31 cellular contexts compared by ENCODE assay signal in the genomic region with DNA sequence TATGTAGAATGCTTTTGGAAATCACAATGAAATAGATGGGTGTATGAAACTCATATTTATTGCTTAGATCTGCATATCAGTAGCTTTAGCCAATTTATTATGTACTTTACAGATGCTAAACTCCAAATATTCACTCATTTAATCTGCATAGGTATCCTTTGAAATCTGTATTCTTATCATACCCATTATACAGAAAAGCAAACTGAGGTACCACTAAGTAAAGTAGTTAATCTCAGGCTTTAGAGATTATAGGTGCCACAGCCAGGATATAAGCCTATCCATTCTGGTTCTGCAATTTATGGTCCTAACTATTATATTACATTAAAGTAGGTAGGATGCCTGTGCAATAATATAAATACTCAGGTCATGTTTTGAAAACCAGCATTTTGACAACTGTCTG.
DNase-seq lines count a peak whose midpoint lies in the region; ATAC-seq, FAIRE-seq and TF ChIP-seq lines count a peak whose summit lies in the region.
"Had no signal": no experiment of that assay in that cellular context is flagged by ENCODE, and none has a peak within 500 bp of the region (broad histone marks: within the 10 kb centered on the region; RNA-seq: fewer than 3 reads in every experiment).

No MANE protein-coding gene starts in this region.

- no peaks in the 10 kb centered on the region for H4K20me1 ChIP-seq in K562 (replicated peaks; ENCODE audit: control insufficient read depth, insufficient read depth, low read length)
- H4K20me1 ChIP-seq in H1 (replicated peaks in 1 of 2; ENCODE audit: control insufficient read depth in 1 of 2, insufficient read depth in 2 of 2, low read length in 2 of 2): no peaks in the 10 kb centered on the region
- H4K20me1 ChIP-seq: BLaER1; BLaER1 treated with 17β-estradiol and CSF1 and Interleukin-3, amounts not matched to agents 10 nM and 100 nM had no signal

- H3K9me3 Mint-ChIP-seq in T-cell: peaks cover 6 to 16% (median 16%) of the 10 kb centered on the region in 3 donors
- H3K9me3 Mint-ChIP-seq: CD14-positive monocyte; CD4-positive, alpha-beta T cell had no signal

- H3K9me3 ChIP-seq in K562 (replicated peaks; ENCODE audit: control insufficient read depth, insufficient read depth, low read depth, low read length) (no peaks in the 10 kb centered on the region), H1 (ENCODE audit: insufficient read depth in 2 of 2, low read depth in 1 of 2, low read length in 1 of 2) (no peaks in the 10 kb centered on the region)
- H3K9me3 ChIP-seq: A549; BE2C; BLaER1; BLaER1 treated with 17β-estradiol and CSF1 and Interleukin-3, amounts not matched to agents 10 nM and 100 nM; Caco-2 had no signal

- 0 out of 3 replicates have a peak, but pooled peaks cover 2% of the 10 kb centered on the region for H3K36me3 ChIP-seq in K562 (ENCODE audit: control insufficient read depth, insufficient read depth, low read length)
- H3K36me3 ChIP-seq in H1 (ENCODE audit: control insufficient read depth in 2 of 4, insufficient read depth in 4 of 4, low read length in 3 of 4): no peaks in the 10 kb centered on the region
- H3K36me3 ChIP-seq: BE2C; BLaER1; BLaER1 treated with 17β-estradiol and CSF1 and Interleukin-3, amounts not matched to agents 10 nM and 100 nM had no signal

- H4K91ac ChIP-seq in H1 (replicated peaks; ENCODE audit: insufficient read length, low read length): no peak overlapping the region

- no peak for TF ChIP-seq RAD21 in K562 (CRISPR knock-in tag; conservative IDR thresholded peaks at IDR 0.05 in 1 of 2, IDR thresholded peaks at IDR 0.05 in 1 of 2)
- no peak for TF ChIP-seq RAD21 in H1 (IDR thresholded peaks at IDR 0.05 in 1 of 2, conservative IDR thresholded peaks at IDR 0.05 in 1 of 2; ENCODE audit: low read depth in 2 of 2, low read length in 2 of 2)

- CTCF ChIA-PET in K562 (lab: Yijun Ruan, JAX; ENCODE audit: low intra/inter-chr PET ratio) (interaction anchor here (0.5 kb wide), 1 partner anchor 371 kb away, joined by 3 read pairs; no protein-coding TSS in a partner anchor), H1 (lab: Charles Lee; ENCODE audit: partially characterized antibody) (interaction anchor here (1.0 kb wide), 1 partner anchor 555 kb away, joined by 3 read pairs; no protein-coding TSS in a partner anchor), T-cell (lab: Charles Lee) (interaction anchor here in 1 of 2 donors (0.6 kb wide), 1 partner anchor 26 kb away, joined by 3 read pairs; no protein-coding TSS in a partner anchor)

- H3K36me3 Mint-ChIP-seq in T-cell: no peaks in the 10 kb centered on the region
- H3K36me3 Mint-ChIP-seq: CD14-positive monocyte; CD4-positive, alpha-beta memory T cell; CD4-positive, CD25-positive, alpha-beta regulatory T cell; CD8-positive, alpha-beta memory T cell; CD8-positive, alpha-beta T cell had no signal

- no peak overlapping the region for H3K56ac ChIP-seq in H1 (replicated peaks; ENCODE audit: insufficient read length, low read depth, low read length)

- H3K4ac ChIP-seq in H1 (replicated peaks; ENCODE audit: insufficient read length, low read depth, low read length): no peak overlapping the region

- no peak overlapping the region for H2BK15ac ChIP-seq in H1 (ENCODE audit: low read length)

- in situ Hi-C loops in K562 (cut with MboI): no loop called here

- TF ChIP-seq CTCF in K562 (IDR thresholded peaks at IDR 0.05 in 2 of 3, conservative IDR thresholded peaks at IDR 0.05 in 1 of 3; ENCODE audit: insufficient read depth in 2 of 3, low read depth in 1 of 3, low read length in 3 of 3): no peak
- no peak for TF ChIP-seq CTCF in H1 (IDR thresholded peaks at IDR 0.05; ENCODE audit: control extremely low read depth in 1 of 3, insufficient read depth in 1 of 3, low read depth in 1 of 3, low read length in 3 of 3)

- H2BK12ac ChIP-seq in H1 (ENCODE audit: low read depth, low read length): no peak overlapping the region

- H3K4me3 ChIP-seq in K562 (no peak overlapping the region), H1 (ENCODE audit: extremely low read depth in 1 of 4, insufficient read depth in 2 of 4, low read depth in 3 of 4, low read length in 4 of 4) (no peak overlapping the region)
- H3K4me3 ChIP-seq: A549; BLaER1; BLaER1 treated with 17β-estradiol and CSF1 and Interleukin-3, amounts not matched to agents 10 nM and 100 nM had no signal

- H3K9ac ChIP-seq in K562 (ENCODE audit: insufficient read depth in 1 of 2, low read depth in 2 of 2, low read length in 2 of 2) (no peak overlapping the region), H1 (replicated peaks in 1 of 4; ENCODE audit: extremely low read depth in 1 of 4, low read depth in 3 of 4, low read length in 3 of 4) (no peak overlapping the region)
- H3K9ac ChIP-seq: BLaER1; BLaER1 treated with 17β-estradiol and CSF1 and Interleukin-3, amounts not matched to agents 10 nM and 100 nM had no signal

- BruUV-seq in K562 (replicated peaks; lab: Mats Ljungman, UMichigan): no TSS peak

- H3K27ac Mint-ChIP-seq in T-cell: no peak overlapping the region
- H3K27ac Mint-ChIP-seq: B cell; CD14-positive monocyte; CD4-positive, alpha-beta memory T cell; CD4-positive, alpha-beta T cell; CD4-positive, CD25-positive, alpha-beta regulatory T cell; CD8-positive, alpha-beta memory T cell; CD8-positive, alpha-beta T cell had no signal

- FAIRE-seq in K562 (lab: Jason Lieb, UNC) (no peak), H1 (lab: Jason Lieb, UNC) (no peak)
- FAIRE-seq: A549, D721Med had no signal

- no peak overlapping the region for H3K4me3 Mint-ChIP-seq in T-cell
- H3K4me3 Mint-ChIP-seq: B cell; CD14-positive monocyte; CD4-positive, alpha-beta memory T cell; CD4-positive, alpha-beta T cell; CD4-positive, CD25-positive, alpha-beta regulatory T cell; CD8-positive, alpha-beta memory T cell; CD8-positive, alpha-beta T cell had no signal

- H2BK20ac ChIP-seq in H1 (ENCODE audit: low read length): no peak overlapping the region

- H3K18ac ChIP-seq in H1 (ENCODE audit: extremely low read depth, low read length): no peak overlapping the region

- H3K4me2 ChIP-seq in K562 (ENCODE audit: insufficient read depth, low read length) (no peak overlapping the region), H1 (ENCODE audit: insufficient read depth in 1 of 2, low read depth in 2 of 2, low read length in 2 of 2) (no peak overlapping the region)
- H3K4me2 ChIP-seq: A549; BLaER1; BLaER1 treated with 17β-estradiol and CSF1 and Interleukin-3, amounts not matched to agents 10 nM and 100 nM had no signal

- H2AFZ ChIP-seq in K562 (ENCODE audit: low read depth, low read length): no peak overlapping the region
- no peak overlapping the region for H2AFZ ChIP-seq in H1 (ENCODE audit: low read length)

- no peak overlapping the region for H4K5ac ChIP-seq in H1 (ENCODE audit: insufficient read length, low read depth, low read length)

- no peak for DNase-seq in K562 (ENCODE audit: extremely low read depth in 1 of 4, low spot score in 3 of 4)
- DNase-seq in H1 (ENCODE audit: low read depth in 1 of 2, low spot score in 2 of 2): no peak
- DNase-seq in T-cell: no peak
- DNase-seq: 8988T; ACHN; AML-193; BE2C; C1 segment of cervical spinal cord; Caco-2; Calu3; CD4-positive, alpha-beta memory T cell; CD4-positive, alpha-beta T cell; CD4-positive, CD25-positive, alpha-beta regulatory T cell; CD8-positive, alpha-beta memory T cell; CD8-positive, alpha-beta T cell; COR-L47; DMS 273 treated with DMSO at 0.1 percent for 48 hours; DMS153; DMS53; DMS79; DMS79 treated with DMSO at 0.1 percent for 48 hours; DND-41; EL had no signal

- H3K14ac ChIP-seq in H1 (ENCODE audit: insufficient read length): no peak overlapping the region

- TF ChIP-seq POLR2A in K562 (conservative IDR thresholded peaks at IDR 0.05): no peak
- TF ChIP-seq POLR2A in H1 (IDR thresholded peaks at IDR 0.05; ENCODE audit: control extremely low read depth in 1 of 2, low read depth in 2 of 2, low read length in 2 of 2): no peak

- ATAC-seq in K562 (no peak), T-cell (replicated peaks in 1 of 4) (no peak), HG02981 (IDR thresholded peaks at IDR 0.05; ENCODE audit: unreplicated experiment) (no peak)
- ATAC-seq: A549; CD8-positive, alpha-beta T cell had no signal

- H3K27ac ChIP-seq in K562 (ENCODE audit: extremely low read depth, low read depth, low read length) (no peak overlapping the region), H1 (ENCODE audit: low read depth, low read length) (no peak overlapping the region)
- H3K27ac ChIP-seq: A549; BLaER1; BLaER1 treated with 17β-estradiol and CSF1 and Interleukin-3, amounts not matched to agents 10 nM and 100 nM; C4-2B had no signal

- no peaks in the 10 kb centered on the region for H3K79me1 ChIP-seq in H1 (ENCODE audit: low read depth, low read length)

- no peaks in the 10 kb centered on the region for H3K4me1 Mint-ChIP-seq in T-cell
- H3K4me1 Mint-ChIP-seq: B cell; CD14-positive monocyte; CD4-positive, alpha-beta memory T cell; CD4-positive, CD25-positive, alpha-beta regulatory T cell; CD8-positive, alpha-beta memory T cell had no signal

- intact Hi-C loops in K562 (cut with micrococcal nuclease): no loop called here

- no peak overlapping the region for H2BK120ac ChIP-seq in H1 (replicated peaks; ENCODE audit: low read depth, low read length)

- H3K23me2 ChIP-seq in H1 (ENCODE audit: low read depth, low read length): no peaks in the 10 kb centered on the region

- H3K27me3 Mint-ChIP-seq in T-cell: no peaks in the 10 kb centered on the region
- H3K27me3 Mint-ChIP-seq: B cell; CD4-positive, alpha-beta memory T cell; CD4-positive, alpha-beta T cell; CD4-positive, CD25-positive, alpha-beta regulatory T cell; CD8-positive, alpha-beta memory T cell had no signal

- no peak overlapping the region for H3K23ac ChIP-seq in H1 (ENCODE audit: insufficient read length)

- H3K9me1 ChIP-seq in K562 (ENCODE audit: control insufficient read depth, insufficient read depth, low read length): no peaks in the 10 kb centered on the region

- TF ChIP-seq EP300 in K562 (IDR thresholded peaks at IDR 0.05; ENCODE audit: low read length) (no peak), H1 (IDR thresholded peaks at IDR 0.05; ENCODE audit: borderline replicate concordance in 1 of 2, low read depth in 2 of 2, low read length in 2 of 2) (no peak)

- H3K4me1 ChIP-seq in K562 (replicated peaks in 1 of 2; ENCODE audit: control insufficient read depth in 2 of 2, insufficient read depth in 2 of 2, low read length in 2 of 2) (no peaks in the 10 kb centered on the region), H1 (replicated peaks in 1 of 4; ENCODE audit: control insufficient read depth in 3 of 4, insufficient read depth in 4 of 4, low read length in 3 of 4) (peaks cover 0 to 4% (median 0%) of the 10 kb centered on the region in 4 experiments; a peak in 1 of 7 replicates)
- H3K4me1 ChIP-seq: A549; BLaER1; BLaER1 treated with 17β-estradiol and CSF1 and Interleukin-3, amounts not matched to agents 10 nM and 100 nM; Caco-2 had no signal

- POLR2A ChIA-PET in K562 (lab: Yijun Ruan, JAX): no interaction called here
- POLR2A ChIA-PET in H1 (lab: Charles Lee; ENCODE audit: partially characterized antibody): no interaction called here
- POLR2A ChIA-PET in T-cell (lab: Charles Lee): no interaction called here

- H2AK5ac ChIP-seq in H1 (ENCODE audit: low read depth, low read length): no peak overlapping the region

- no peaks in the 10 kb centered on the region for H3K27me3 ChIP-seq in K562 (ENCODE audit: control insufficient read depth in 2 of 2, insufficient read depth in 2 of 2, low read length in 2 of 2)
- no peaks in the 10 kb centered on the region for H3K27me3 ChIP-seq in H1 (replicated peaks in 1 of 4; ENCODE audit: control insufficient read depth in 3 of 4, extremely low read depth in 1 of 4, insufficient read depth in 3 of 4, low read length in 3 of 4)
- H3K27me3 ChIP-seq: BE2C; BLaER1; BLaER1 treated with 17β-estradiol and CSF1 and Interleukin-3, amounts not matched to agents 10 nM and 100 nM had no signal

- H2BK5ac ChIP-seq in H1 (ENCODE audit: low read depth, low read length): no peak overlapping the region

- no peak overlapping the region for H4K8ac ChIP-seq in H1 (ENCODE audit: extremely low read depth, insufficient read depth, low read length)

- H3K79me2 ChIP-seq in K562 (ENCODE audit: control insufficient read depth, insufficient read depth, low read length): no peaks in the 10 kb centered on the region
- no peaks in the 10 kb centered on the region for H3K79me2 ChIP-seq in H1 (ENCODE audit: control insufficient read depth in 1 of 2, insufficient read depth in 2 of 2, low read length in 2 of 2)
